In genomic region chr5:55991768-55992486, GRCh38 we compare ENCODE assay signal across 3 cellular contexts.
A peak's percentile ranks its signal among the peaks of the same experiment; 100 is the strongest.
TF ChIP-seq lines count a peak whose summit lies in the region.

No MANE protein-coding gene starts in this region.

TF ChIP-seq in A549, 52 proteins besides CTCF, POLR2A, EP300 and RAD21:
- TF ChIP-seq HMGXB4 (CRISPR knock-in tag; IDR thresholded peaks at IDR 0.05; ENCODE audit: borderline replicate concordance): no peak
- no peak for TF ChIP-seq ZSCAN20 (CRISPR knock-in tag; IDR thresholded peaks at IDR 0.05)
- no peak for TF ChIP-seq HOXB13 (CRISPR knock-in tag; IDR thresholded peaks at IDR 0.05; ENCODE audit: low read depth)
- no peak for TF ChIP-seq PHF8 (IDR thresholded peaks at IDR 0.05; ENCODE audit: borderline replicate concordance, low read depth)
- TF ChIP-seq HDAC2 (IDR thresholded peaks at IDR 0.05): no peak
- TF ChIP-seq CEBPB (IDR thresholded peaks at IDR 0.05): no peak
- TF ChIP-seq FOXS1 (CRISPR knock-in tag; IDR thresholded peaks at IDR 0.05): no peak
- TF ChIP-seq CHD2 (IDR thresholded peaks at IDR 0.05; ENCODE audit: low read length, partially characterized antibody): no peak
- no peak for TF ChIP-seq HES2 (IDR thresholded peaks at IDR 0.05)
- no peak for TF ChIP-seq ESRRA (IDR thresholded peaks at IDR 0.05; ENCODE audit: borderline replicate concordance, low read length)
- TF ChIP-seq TP53 (CRISPR knock-in tag; IDR thresholded peaks at IDR 0.05): no peak
- no peak for TF ChIP-seq ZFP36 (IDR thresholded peaks at IDR 0.05; ENCODE audit: borderline replicate concordance, partially characterized antibody)
- TF ChIP-seq MAX (IDR thresholded peaks at IDR 0.05): no peak
- TF ChIP-seq REST (IDR thresholded peaks at IDR 0.05): no peak
- TF ChIP-seq KDM1A (IDR thresholded peaks at IDR 0.05; ENCODE audit: low read depth): no peak
- no peak for TF ChIP-seq CBX2 (IDR thresholded peaks at IDR 0.05; ENCODE audit: borderline replicate concordance, low read depth)
- TF ChIP-seq JUN (IDR thresholded peaks at IDR 0.05): no peak
- TF ChIP-seq SREBF2 (IDR thresholded peaks at IDR 0.05): no peak

TF ChIP-seq in HEK293, 187 proteins besides CTCF, POLR2A, EP300 and RAD21:
- TF ChIP-seq ZNF704 (tag by site-specific recombination; IDR thresholded peaks at IDR 0.05) (no peak), ZSCAN23 (tag by site-specific recombination; IDR thresholded peaks at IDR 0.05) (no peak), ZNF157 (tag by site-specific recombination; IDR thresholded peaks at IDR 0.05) (peak; percentile 45; the same call in 1 of the 2 replicates), ZNF426 (tag by site-specific recombination; IDR thresholded peaks at IDR 0.05) (no peak)
TF ChIP-seq in HEK293: peak in this region for 1.

TF ChIP-seq in K562, 482 proteins besides CTCF, POLR2A, EP300 and RAD21:
- TF ChIP-seq ZNF324 (CRISPR knock-in tag; IDR thresholded peaks at IDR 0.05) (peak; percentile 63; the same call in 1 of the 2 replicates), CHD7 (IDR thresholded peaks at IDR 0.05; ENCODE audit: low read depth, low read length) (no peak), CTBP1 (IDR thresholded peaks at IDR 0.05; ENCODE audit: borderline replicate concordance) (0 out of 2 replicates have a peak, but pooled peaks have one; percentile 14), CEBPG (CRISPR knock-in tag; IDR thresholded peaks at IDR 0.05) (no peak), CEBPG (tag; conservative IDR thresholded peaks at IDR 0.05 in 1 of 2, IDR thresholded peaks at IDR 0.05 in 1 of 2) (peak; percentile 31 to 44; a peak in 1 of 4 replicates), ZFP30 (CRISPR knock-in tag; IDR thresholded peaks at IDR 0.05; ENCODE audit: borderline replicate concordance) (no peak), CHD2 (IDR thresholded peaks at IDR 0.05; ENCODE audit: low read depth, low read length) (no peak), HMBOX1 (IDR thresholded peaks at IDR 0.05) (peak; percentile 67; the same call in 1 of the 2 replicates), MED1 (CRISPR knock-in tag; IDR thresholded peaks at IDR 0.05; ENCODE audit: borderline replicate concordance) (no peak), SMARCE1 (IDR thresholded peaks at IDR 0.05) (peak; percentile 29; the same call in 1 of the 2 replicates), HCFC1 (IDR thresholded peaks at IDR 0.05; ENCODE audit: low read depth, low read length) (no peak), ILF3 (IDR thresholded peaks at IDR 0.05; ENCODE audit: borderline replicate concordance) (no peak), PBX2 (CRISPR knock-in tag; IDR thresholded peaks at IDR 0.05; ENCODE audit: low read depth) (no peak), PBX2 (tag; conservative IDR thresholded peaks at IDR 0.05; ENCODE audit: low read depth) (peak; percentile 49), MEIS2 (IDR thresholded peaks at IDR 0.05; ENCODE audit: partially characterized antibody) (peak; percentile 74), ZEB2 (IDR thresholded peaks at IDR 0.05) (0 out of 2 replicates have a peak, but pooled peaks have one; percentile 45), ZNF699 (CRISPR knock-in tag; IDR thresholded peaks at IDR 0.05; ENCODE audit: insufficient replicate concordance) (no peak), MITF (IDR thresholded peaks at IDR 0.05) (no peak)
